1 cellular context compared by ENCODE assay signal in genomic region chr4:152698012-152698499, GRCh38.
TF ChIP-seq lines count a peak whose summit lies in the region.

No MANE protein-coding gene starts in this region.

TF ChIP-seq in HCT116, 20 proteins besides CTCF, POLR2A, EP300 and RAD21:
- TF ChIP-seq MAX (IDR thresholded peaks at IDR 0.05): no peak
- no peak for TF ChIP-seq POLR2AphosphoS5 (IDR thresholded peaks at IDR 0.05; ENCODE audit: low read depth, low read length)
- no peak for TF ChIP-seq EZH2 (IDR thresholded peaks at IDR 0.05)
- no peak for TF ChIP-seq SRF (IDR thresholded peaks at IDR 0.05; ENCODE audit: low read depth)
- TF ChIP-seq EGR1 (IDR thresholded peaks at IDR 0.05; ENCODE audit: low read depth): no peak
- TF ChIP-seq EZH2phosphoT487 (IDR thresholded peaks at IDR 0.05; ENCODE audit: borderline replicate concordance): no peak
- TF ChIP-seq REST (IDR thresholded peaks at IDR 0.05; ENCODE audit: low read depth): no peak
- no peak for TF ChIP-seq FOSL1 (IDR thresholded peaks at IDR 0.05; ENCODE audit: low read depth)
- no peak for TF ChIP-seq ELF1 (IDR thresholded peaks at IDR 0.05; ENCODE audit: borderline replicate concordance, low read depth)
- no peak for TF ChIP-seq CBX3 (IDR thresholded peaks at IDR 0.05; ENCODE audit: low read depth)
- no peak for TF ChIP-seq JUND (IDR thresholded peaks at IDR 0.05)
- TF ChIP-seq ZNF274 (IDR thresholded peaks at IDR 0.05; ENCODE audit: low read depth, low read length): no peak
- TF ChIP-seq SP1 (IDR thresholded peaks at IDR 0.05; ENCODE audit: low read depth): no peak
- no peak for TF ChIP-seq YY1 (IDR thresholded peaks at IDR 0.05; ENCODE audit: extremely low read depth, insufficient replicate concordance, low read depth, low read length)
- no peak for TF ChIP-seq ZFX (IDR thresholded peaks at IDR 0.05)
- TF ChIP-seq TCF7L2 (IDR thresholded peaks at IDR 0.05; ENCODE audit: borderline replicate concordance, extremely low read depth, insufficient read depth, insufficient read length): no peak
